Comparison of ENCODE assay signal across 8 cellular contexts in genomic region chr4:147518846-147519767, GRCh38. TPM values are rescaled to one million over a fixed set of nuclear protein-coding genes. Genes with fewer than 3 reads are reported as not detected.
DNase-seq lines count a peak whose midpoint lies in the region; ATAC-seq, FAIRE-seq and TF ChIP-seq lines count a peak whose summit lies in the region.

No MANE protein-coding gene starts in this region.

- H4K5ac ChIP-seq in H1 (ENCODE audit: insufficient read length, low read depth, low read length): no peak overlapping the region

- H4K8ac ChIP-seq in H1 (ENCODE audit: extremely low read depth, insufficient read depth, low read length): no peak overlapping the region

- H3K14ac ChIP-seq in H1 (ENCODE audit: insufficient read length): no peak overlapping the region

- H2BK5ac ChIP-seq in H1 (ENCODE audit: low read depth, low read length): no peak overlapping the region

- peak; percentile 49 for DNase-seq in CD1c-positive myeloid dendritic cell (ENCODE audit: extremely low spot score)
- peak; percentile 13 for DNase-seq in NCI-H2029 (lab: John Stamatoyannopoulos, UW)
- DNase-seq in activated CD4-positive, alpha-beta T cell treated with anti-CD3 and anti-CD28 coated beads for 48 hours: peak; percentile 63
- DNase-seq in H1 (ENCODE audit: low read depth in 1 of 2, low spot score in 2 of 2): peak in 1 of 2 experiments; percentile 59
- peak; percentile 75 for DNase-seq in myocyte (ENCODE audit: low read depth)
- DNase-seq in testis: peak; percentile 82

- intact Hi-C loops in testis (cut with DNase I; ENCODE audit: low total_unique reads): no loop called here

- H3K9me3 ChIP-seq in H1 (ENCODE audit: insufficient read depth in 2 of 2, low read depth in 1 of 2, low read length in 1 of 2) (no peaks in the 10 kb centered on the region), testis (no peaks in the 10 kb centered on the region)

- no peaks in the 10 kb centered on the region for H3K23me2 ChIP-seq in H1 (ENCODE audit: low read depth, low read length)

- no peak overlapping the region for H2BK120ac ChIP-seq in H1 (replicated peaks; ENCODE audit: low read depth, low read length)

- ATAC-seq in GM18520 (IDR thresholded peaks at IDR 0.05; ENCODE audit: unreplicated experiment): peak; percentile 69
- ATAC-seq in HG02970 (IDR thresholded peaks at IDR 0.05; ENCODE audit: low FRiP score, unreplicated experiment): peak; percentile 78

- H3K36me3 ChIP-seq in H1 (ENCODE audit: control insufficient read depth in 2 of 4, insufficient read depth in 4 of 4, low read length in 3 of 4) (no peaks in the 10 kb centered on the region), testis (ENCODE audit: low read depth, missing control alignments) (no peaks in the 10 kb centered on the region)

- no peaks in the 10 kb centered on the region for H3K79me2 ChIP-seq in H1 (ENCODE audit: control insufficient read depth in 1 of 2, insufficient read depth in 2 of 2, low read length in 2 of 2)

- TF ChIP-seq CTCF in H1 (IDR thresholded peaks at IDR 0.05; ENCODE audit: control extremely low read depth in 1 of 3, insufficient read depth in 1 of 3, low read depth in 1 of 3, low read length in 3 of 3) (peak in 2 of 3 experiments; percentile 75 to 90; a peak in 3 of 4 replicates), testis (IDR thresholded peaks at IDR 0.05) (peak; percentile 46 to 72 (median 62))

- H4K20me1 ChIP-seq in H1 (replicated peaks in 1 of 2; ENCODE audit: control insufficient read depth in 1 of 2, insufficient read depth in 2 of 2, low read length in 2 of 2): no peaks in the 10 kb centered on the region

- no peak overlapping the region for H4K91ac ChIP-seq in H1 (replicated peaks; ENCODE audit: insufficient read length, low read length)

- H2BK12ac ChIP-seq in H1 (ENCODE audit: low read depth, low read length): no peak overlapping the region

- no peak overlapping the region for H3K56ac ChIP-seq in H1 (replicated peaks; ENCODE audit: insufficient read length, low read depth, low read length)

- no peak overlapping the region for H3K23ac ChIP-seq in H1 (ENCODE audit: insufficient read length)

- H3K79me1 ChIP-seq in H1 (ENCODE audit: low read depth, low read length): no peaks in the 10 kb centered on the region

- TF ChIP-seq POLR2A in H1 (IDR thresholded peaks at IDR 0.05; ENCODE audit: control extremely low read depth in 1 of 2, low read depth in 2 of 2, low read length in 2 of 2) (no peak), testis (IDR thresholded peaks at IDR 0.05) (no peak)

- peak overlapping the region; percentile 67; the same call in 1 of the 2 replicates for H2AFZ ChIP-seq in H1 (ENCODE audit: low read length)

- H2BK20ac ChIP-seq in H1 (ENCODE audit: low read length): no peak overlapping the region

- H3K18ac ChIP-seq in H1 (ENCODE audit: extremely low read depth, low read length): no peak overlapping the region

- 91% methylated on average over 3 of the region's 3 CpGs; no CpG with 5 or more reads in 1 of the 2 experiments for WGBS in H1 (ENCODE audit: extremely low coverage in 1 of 2, insufficient coverage in 1 of 2, insufficient read length in 1 of 2, insufficient replicate concordance in 2 of 2, low coverage in 1 of 2, low lambda C conversion rate in 2 of 2, missing lambda C conversion rate in 1 of 2), 2 experiments
- WGBS in testis, 2 donors: 91 to 96% methylated on average over 3 of the region's 3 CpGs

- CTCF ChIA-PET in H1 (lab: Charles Lee; ENCODE audit: partially characterized antibody): interaction anchor here (0.5 to 4.1 kb wide), 46 partner anchors 8 to 1762 kb away, joined by 3 to 25 read pairs (median 4); partner anchors contain the start of gene EDNRA

- no peaks in the 10 kb centered on the region for H3K4me1 ChIP-seq in H1 (replicated peaks in 1 of 4; ENCODE audit: control insufficient read depth in 3 of 4, insufficient read depth in 4 of 4, low read length in 3 of 4)
- H3K4me1 ChIP-seq in testis: no peaks in the 10 kb centered on the region

- peak; percentile 90 for FAIRE-seq in H1 (lab: Jason Lieb, UNC)

- H3K27me3 ChIP-seq in H1 (replicated peaks in 1 of 4; ENCODE audit: control insufficient read depth in 3 of 4, extremely low read depth in 1 of 4, insufficient read depth in 3 of 4, low read length in 3 of 4) (no peaks in the 10 kb centered on the region), testis (no peaks in the 10 kb centered on the region)

- no peak for TF ChIP-seq EP300 in H1 (IDR thresholded peaks at IDR 0.05; ENCODE audit: borderline replicate concordance in 1 of 2, low read depth in 2 of 2, low read length in 2 of 2)

- H3K4me2 ChIP-seq in H1 (ENCODE audit: insufficient read depth in 1 of 2, low read depth in 2 of 2, low read length in 2 of 2): no peak overlapping the region

- no peak overlapping the region for H3K27ac ChIP-seq in H1 (ENCODE audit: low read depth, low read length)
- H3K27ac ChIP-seq in testis: no peak overlapping the region

- no peak overlapping the region for H2AK5ac ChIP-seq in H1 (ENCODE audit: low read depth, low read length)

- peak; percentile 78 to 79 for TF ChIP-seq RAD21 in H1 (IDR thresholded peaks at IDR 0.05 in 1 of 2, conservative IDR thresholded peaks at IDR 0.05 in 1 of 2; ENCODE audit: low read depth in 2 of 2, low read length in 2 of 2)

- no peak overlapping the region for H2BK15ac ChIP-seq in H1 (ENCODE audit: low read length)

- POLR2A ChIA-PET in H1 (lab: Charles Lee; ENCODE audit: partially characterized antibody): interaction anchor here (1.1 kb wide), 1 partner anchor 13 kb away, joined by 3 read pairs; no protein-coding TSS in a partner anchor

- no peak overlapping the region for H3K4ac ChIP-seq in H1 (replicated peaks; ENCODE audit: insufficient read length, low read depth, low read length)

- no peak overlapping the region for H3K9ac ChIP-seq in H1 (replicated peaks in 1 of 4; ENCODE audit: extremely low read depth in 1 of 4, low read depth in 3 of 4, low read length in 3 of 4)

- no peak overlapping the region for H3K4me3 ChIP-seq in H1 (ENCODE audit: extremely low read depth in 1 of 4, insufficient read depth in 2 of 4, low read depth in 3 of 4, low read length in 4 of 4)
- H3K4me3 ChIP-seq in testis: no peak overlapping the region

TF ChIP-seq in H1, 55 proteins besides CTCF, POLR2A, EP300 and RAD21:
- TF ChIP-seq CREB1 (IDR thresholded peaks at IDR 0.05): 0 out of 2 replicates have a peak, but pooled peaks have one; percentile 17
- TF ChIP-seq TEAD4 (IDR thresholded peaks at IDR 0.05; ENCODE audit: low read depth, low read length): 0 out of 2 replicates have a peak, but pooled peaks have one; percentile 11
- TF ChIP-seq KDM1A (IDR thresholded peaks at IDR 0.05; ENCODE audit: borderline replicate concordance, low read length): no peak
- TF ChIP-seq, protein P1, sequence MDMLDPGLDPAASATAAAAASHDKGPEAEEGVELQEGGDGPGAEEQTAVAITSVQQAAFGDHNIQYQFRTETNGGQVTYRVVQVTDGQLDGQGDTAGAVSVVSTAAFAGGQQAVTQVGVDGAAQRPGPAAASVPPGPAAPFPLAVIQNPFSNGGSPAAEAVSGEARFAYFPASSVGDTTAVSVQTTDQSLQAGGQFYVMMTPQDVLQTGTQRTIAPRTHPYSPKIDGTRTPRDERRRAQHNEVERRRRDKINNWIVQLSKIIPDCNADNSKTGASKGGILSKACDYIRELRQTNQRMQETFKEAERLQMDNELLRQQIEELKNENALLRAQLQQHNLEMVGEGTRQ (IDR thresholded peaks at IDR 0.05; ENCODE audit: low read length): no peak

RNA-seq across cellular contexts. Expression of gene EDNRA, which starts 38.2 kb away (rescaled TPM):
- total RNA-seq in H1 (2021; fragmentation: NEBNext Ultra II Directional; extraction: Animal tissue kit (Norgen Biotek cat#: 25700)): 3.3 TPM in 2 replicates
- polyA plus RNA-seq in H1 (2011; rRNA removed): 1.6 and 1.7 TPM in 2 replicates
- 2.3 TPM for polyA plus RNA-seq in H1 (2011; cell fraction: cytosol; rRNA removed)
- polyA plus RNA-seq in H1 (2011; cell fraction: nucleus; rRNA removed): 1.3 TPM
- polyA plus RNA-seq in H1 (2012, experiment 1 of 2): 1.1 to 2.2 TPM (median 2.0 TPM) in 4 replicates
- polyA plus RNA-seq in H1 (2012, experiment 2 of 2): 0.22 TPM
- 3.0 TPM for polyA plus RNA-seq in H1 (2013, experiment 1 of 2)
- polyA plus RNA-seq in H1 (2013, experiment 2 of 2): 2.5 TPM
- 4.5 and 6.2 TPM in 2 replicates for polyA minus RNA-seq in H1 (2011; rRNA and poly(A)+ RNA removed)
- 4.8 TPM for polyA minus RNA-seq in H1 (2011; cell fraction: cytosol; rRNA and poly(A)+ RNA removed)
- 10.2 TPM for polyA minus RNA-seq in H1 (2011; cell fraction: nucleus; rRNA and poly(A)+ RNA removed)
- total RNA-seq in myocyte: 22.3 and 42.8 TPM in 2 replicates
- 4.1 TPM for polyA plus RNA-seq in myocyte (2012)
- total RNA-seq in testis: 10 to 100 TPM in 1 of 2 donors, 1 to 10 TPM in 1; 9.4 to 12.3 TPM
- 14.1 TPM for polyA plus RNA-seq in testis (ENCODE audit: insufficient read depth, low read depth, low replicate concordance)
